11 cellular contexts compared by ENCODE assay signal in genomic region chr16:81492965-81493754, GRCh38. TPM values are rescaled to one million over a fixed set of nuclear protein-coding genes. Genes with fewer than 3 reads are reported as not detected.
DNase-seq lines count a peak whose midpoint lies in the region; ATAC-seq and TF ChIP-seq lines count a peak whose summit lies in the region.
"Had no signal": no experiment of that assay in that cellular context is flagged by ENCODE, and none has a peak within 500 bp of the region (broad histone marks: within the 10 kb centered on the region; RNA-seq: fewer than 3 reads in every experiment).

No MANE protein-coding gene starts in this region.

- H3K36me3 Mint-ChIP-seq in CD14-positive monocyte (peaks cover 33 to 48% of the 10 kb centered on the region in 2 donors), WTC11 (no peaks in the 10 kb centered on the region)
- H3K36me3 Mint-ChIP-seq: activated naive CD4-positive, alpha-beta T cell treated with anti-CD3 and anti-CD28 coated beads, Interleukin-2, amount 50 U/mL, for 72 hours had no signal

- no peaks in the 10 kb centered on the region for H3K9me2 ChIP-seq in hepatocyte (replicated peaks; ENCODE audit: insufficient read depth)

- no peak overlapping the region for H4K8ac ChIP-seq in trophoblast cell (ENCODE audit: low read depth, low read length)

- no peaks in the 10 kb centered on the region for H3K9me3 Mint-ChIP-seq in CD14-positive monocyte
- H3K9me3 Mint-ChIP-seq in WTC11, result no peaks in the 10 kb centered on the region
- H3K9me3 Mint-ChIP-seq: activated naive CD4-positive, alpha-beta T cell treated with anti-CD3 and anti-CD28 coated beads, Interleukin-2, amount 50 U/mL, for 72 hours had no signal

- intact Hi-C loops in CD14-positive monocyte (cut with micrococcal nuclease), result no loop called here

- H3K4me2 ChIP-seq in hepatocyte (no peak overlapping the region), trophoblast cell (ENCODE audit: low read length) (no peak overlapping the region)

- H2BK12ac ChIP-seq in trophoblast cell (ENCODE audit: low read length), result no peak overlapping the region

- peaks cover 80% of the 10 kb centered on the region for H4K20me1 ChIP-seq in hepatocyte (ENCODE audit: insufficient read depth, poor library complexity, severe bottlenecking)

- H4K91ac ChIP-seq in trophoblast cell (ENCODE audit: low read depth, low read length), result no peak overlapping the region

- H3K14ac ChIP-seq in trophoblast cell (ENCODE audit: low read length), result no peak overlapping the region

- no peak overlapping the region for H2BK5ac ChIP-seq in trophoblast cell (ENCODE audit: low read depth, low read length, poor library complexity)

- CTCF ChIA-PET in WTC11 (lab: Charles Lee), result no interaction called here

- peaks cover 8% of the 10 kb centered on the region for H3K4me1 ChIP-seq in hepatocyte (ENCODE audit: insufficient read depth)
- H3K4me1 ChIP-seq in trophoblast cell (ENCODE audit: control insufficient read depth in 1 of 2, insufficient read depth in 2 of 2, low read length in 2 of 2), result peaks cover 21 to 24% of the 10 kb centered on the region in 2 experiments

- peak overlapping the region; percentile 5 for H3K18ac ChIP-seq in trophoblast cell (ENCODE audit: low read length)

- H3K4me3 ChIP-seq in hepatocyte, result no peak overlapping the region
- no peak overlapping the region for H3K4me3 ChIP-seq in trophoblast cell (ENCODE audit: low read depth, low read length)
- H3K4me3 ChIP-seq in WERI-Rb-1 (ENCODE audit: low read depth, low read length), result no peak overlapping the region
- H3K4me3 ChIP-seq: SJSA1 had no signal

- H3K4me1 Mint-ChIP-seq in CD14-positive monocyte (peaks cover 94% of the 10 kb centered on the region), WTC11 (peaks cover 56% of the 10 kb centered on the region)

- 90% methylated on average over 26 of the region's 29 CpGs for WGBS in hepatocyte (ENCODE audit: low lambda C conversion rate, missing lambda C conversion rate)
- WGBS in trophoblast cell (ENCODE audit: extremely low coverage, insufficient coverage, insufficient read length), result no CpG with 5 or more reads among the region's 29 CpGs

- no peak overlapping the region for H2AFZ ChIP-seq in hepatocyte
- no peak overlapping the region for H2AFZ ChIP-seq in trophoblast cell (ENCODE audit: insufficient read depth, low read length, poor library complexity)

- H3K4me3 Mint-ChIP-seq in CD14-positive monocyte, result no peak overlapping the region
- no peak overlapping the region for H3K4me3 Mint-ChIP-seq in WTC11
- H3K4me3 Mint-ChIP-seq: activated CD4-positive, alpha-beta T cell treated with anti-CD3 and anti-CD28 coated beads for 36 hours had no signal

- H3K27me3 Mint-ChIP-seq in CD14-positive monocyte (ENCODE audit: low read depth in 3 of 3), result peaks cover 0 to 2% (median 1%) of the 10 kb centered on the region in 3 donors
- H3K27me3 Mint-ChIP-seq in WTC11 (ENCODE audit: low read depth), result no peaks in the 10 kb centered on the region
- H3K27me3 Mint-ChIP-seq: activated CD4-positive, alpha-beta T cell treated with anti-CD3 and anti-CD28 coated beads for 36 hours had no signal

- no peaks in the 10 kb centered on the region for H3K36me3 ChIP-seq in hepatocyte (replicated peaks; ENCODE audit: insufficient read depth, low read depth)
- peaks cover 3 to 7% of the 10 kb centered on the region in 2 experiments for H3K36me3 ChIP-seq in trophoblast cell (ENCODE audit: control insufficient read depth in 1 of 2, insufficient read depth in 2 of 2, low read length in 2 of 2)
- no peaks in the 10 kb centered on the region for H3K36me3 ChIP-seq in WERI-Rb-1
- H3K36me3 ChIP-seq: SJSA1 had no signal

- DNase-seq in CD14-positive monocyte (ENCODE audit: low spot score), result no peak
- no peak for DNase-seq in WTC11 (ENCODE audit: low spot score)
- DNase-seq in hepatocyte (ENCODE audit: low spot score), result no peak
- DNase-seq in trophoblast cell, result no peak
- DNase-seq in stimulated activated naive CD4-positive, alpha-beta T cell treated with Interleukin-2 at 50 U/mL for 16 hours (lab: John Stamatoyannopoulos, UW), result no peak
- no peak for DNase-seq in SK-N-DZ (ENCODE audit: low spot score)
- no peak for DNase-seq in WERI-Rb-1

- H3K27ac ChIP-seq in hepatocyte (peak overlapping the region; percentile 63), trophoblast cell (ENCODE audit: low read depth, low read length) (no peak overlapping the region), WERI-Rb-1 (no peak overlapping the region)
- H3K27ac ChIP-seq: SJSA1 had no signal

- no peaks in the 10 kb centered on the region for H3K27me3 ChIP-seq in hepatocyte
- no peaks in the 10 kb centered on the region for H3K27me3 ChIP-seq in trophoblast cell (ENCODE audit: insufficient read depth, low read length)
- H3K27me3 ChIP-seq in WERI-Rb-1 (ENCODE audit: insufficient read depth, low read depth, severe bottlenecking), result no peaks in the 10 kb centered on the region
- H3K27me3 ChIP-seq: SJSA1 had no signal

- H3K27ac Mint-ChIP-seq in CD14-positive monocyte (peak overlapping the region; percentile 30 to 86 (median 82)), WTC11 (peak overlapping the region; percentile 88)
- H3K27ac Mint-ChIP-seq: activated CD4-positive, alpha-beta T cell treated with anti-CD3 and anti-CD28 coated beads for 36 hours had no signal

- no peak overlapping the region for H4K12ac ChIP-seq in trophoblast cell (ENCODE audit: low read depth, low read length)

- POLR2A ChIA-PET in WTC11 (lab: Charles Lee), result no interaction called here

- TF ChIP-seq CTCF in CD14-positive monocyte (IDR thresholded peaks at IDR 0.05) (no peak), WTC11 (IDR thresholded peaks at IDR 0.05) (no peak), hepatocyte (IDR thresholded peaks at IDR 0.05; ENCODE audit: poor library complexity) (no peak), WERI-Rb-1 (IDR thresholded peaks at IDR 0.05; ENCODE audit: low read depth, low read length) (no peak)

- H3K79me2 ChIP-seq in hepatocyte, result peaks cover 96% of the 10 kb centered on the region
- peaks cover 15% of the 10 kb centered on the region for H3K79me2 ChIP-seq in trophoblast cell (ENCODE audit: control insufficient read depth, insufficient read depth, low read length, poor library complexity)

- no peak overlapping the region for H3K4ac ChIP-seq in trophoblast cell (ENCODE audit: low read depth, low read length)

- no peak overlapping the region for H3K23ac ChIP-seq in trophoblast cell (ENCODE audit: low read length)

- H3K9ac ChIP-seq in trophoblast cell (ENCODE audit: low read length), result no peak overlapping the region

- no peak overlapping the region for H2AK5ac ChIP-seq in trophoblast cell (ENCODE audit: low read length)

- ATAC-seq in WTC11, result no peak
- no peak for ATAC-seq in HG03045 (IDR thresholded peaks at IDR 0.05; ENCODE audit: unreplicated experiment)

- peaks cover 2% of the 10 kb centered on the region for H3K79me1 ChIP-seq in trophoblast cell (ENCODE audit: low read length)

- H2BK120ac ChIP-seq in trophoblast cell (ENCODE audit: insufficient read depth, low read length, poor library complexity), result no peak overlapping the region

- H3K9me3 ChIP-seq in hepatocyte (ENCODE audit: low read depth) (no peaks in the 10 kb centered on the region), trophoblast cell (ENCODE audit: insufficient read depth, low read depth, low read length) (no peaks in the 10 kb centered on the region), WERI-Rb-1 (ENCODE audit: severe bottlenecking) (no peaks in the 10 kb centered on the region)
- H3K9me3 ChIP-seq: SJSA1 had no signal

TF ChIP-seq in WTC11, 78 proteins besides CTCF, POLR2A, EP300 and RAD21:
- no peak for TF ChIP-seq E2F1 (CRISPR knock-in tag; IDR thresholded peaks at IDR 0.05)
- no peak for TF ChIP-seq ETV6 (CRISPR knock-in tag; IDR thresholded peaks at IDR 0.05)

RNA-seq across cellular contexts. Expression of gene CMIP, which starts 48.6 kb away (rescaled TPM):
- polyA plus RNA-seq in CD14-positive monocyte (under 1 TPM; 0.85 to 0.93 TPM), hepatocyte (4.6 and 5.8 TPM in 2 replicates)
- total RNA-seq in WTC11 (2021) (57.0 to 63.7 TPM (median 59.6 TPM) in 3 replicates), hepatocyte (9.4 and 17.8 TPM in 2 replicates)
- polyA plus RNA-seq in trophoblast cell (2013), result 78.7 and 79.2 TPM in 2 replicates
- 7.1 and 11.8 TPM in 2 replicates for polyA plus RNA-seq in SK-N-DZ (2014; cell fraction: cytosol; rRNA removed)
- polyA plus RNA-seq in SK-N-DZ (2014; cell fraction: nucleus; rRNA removed), result 4.8 and 16.4 TPM in 2 replicates
